Comparison of ENCODE assay signal across 1 cellular context in the genomic region with DNA sequence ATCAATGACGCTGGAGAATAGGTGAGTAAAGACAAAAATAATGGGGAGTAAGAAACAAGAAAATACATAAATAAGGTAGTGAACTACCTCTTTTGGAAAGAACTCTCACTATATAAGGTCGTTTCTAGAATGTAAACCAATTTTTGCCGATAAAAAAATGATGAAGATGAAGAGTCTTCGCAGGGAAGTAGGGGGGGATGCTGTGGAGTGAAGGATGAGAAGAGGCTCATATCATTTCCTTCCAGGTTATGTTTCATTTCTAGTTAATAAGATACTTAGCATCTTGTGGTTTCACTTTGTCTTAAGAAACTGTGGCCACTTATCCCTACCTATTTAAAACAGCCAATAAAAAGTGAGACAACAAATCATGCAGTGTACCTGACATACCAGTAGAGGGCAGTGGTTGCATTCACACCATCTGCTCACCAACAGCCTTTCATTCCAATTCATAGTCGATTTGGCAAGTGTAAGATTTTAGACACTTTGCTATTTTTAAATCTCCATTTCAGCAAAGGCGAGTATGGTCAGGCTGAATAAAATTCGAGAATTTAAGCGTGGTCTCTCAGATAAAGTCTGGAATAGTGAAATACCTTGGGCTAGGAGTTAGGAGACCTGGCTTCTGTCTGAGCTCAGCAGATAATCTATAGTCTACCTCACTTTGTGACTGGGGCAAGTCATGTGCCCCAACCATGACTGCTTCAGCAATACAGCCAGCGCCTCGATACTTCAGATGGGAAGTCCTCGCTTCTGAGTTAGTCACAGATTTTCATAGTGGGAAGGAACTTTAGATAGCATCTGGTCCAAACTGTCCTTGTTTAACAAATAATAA.
TF ChIP-seq lines count a peak whose summit lies in the region.

No MANE protein-coding gene starts in this region.

TF ChIP-seq in H1, 55 proteins besides CTCF, POLR2A, EP300 and RAD21:
- no peak for TF ChIP-seq CTBP2 (IDR thresholded peaks at IDR 0.05; ENCODE audit: borderline replicate concordance, insufficient read depth, insufficient read length, low read length)
- peak; percentile 55; the same call in 1 of the 2 replicates for TF ChIP-seq TEAD4 (IDR thresholded peaks at IDR 0.05; ENCODE audit: low read depth, low read length)
